17 cellular contexts compared by ENCODE assay signal in the genomic region with DNA sequence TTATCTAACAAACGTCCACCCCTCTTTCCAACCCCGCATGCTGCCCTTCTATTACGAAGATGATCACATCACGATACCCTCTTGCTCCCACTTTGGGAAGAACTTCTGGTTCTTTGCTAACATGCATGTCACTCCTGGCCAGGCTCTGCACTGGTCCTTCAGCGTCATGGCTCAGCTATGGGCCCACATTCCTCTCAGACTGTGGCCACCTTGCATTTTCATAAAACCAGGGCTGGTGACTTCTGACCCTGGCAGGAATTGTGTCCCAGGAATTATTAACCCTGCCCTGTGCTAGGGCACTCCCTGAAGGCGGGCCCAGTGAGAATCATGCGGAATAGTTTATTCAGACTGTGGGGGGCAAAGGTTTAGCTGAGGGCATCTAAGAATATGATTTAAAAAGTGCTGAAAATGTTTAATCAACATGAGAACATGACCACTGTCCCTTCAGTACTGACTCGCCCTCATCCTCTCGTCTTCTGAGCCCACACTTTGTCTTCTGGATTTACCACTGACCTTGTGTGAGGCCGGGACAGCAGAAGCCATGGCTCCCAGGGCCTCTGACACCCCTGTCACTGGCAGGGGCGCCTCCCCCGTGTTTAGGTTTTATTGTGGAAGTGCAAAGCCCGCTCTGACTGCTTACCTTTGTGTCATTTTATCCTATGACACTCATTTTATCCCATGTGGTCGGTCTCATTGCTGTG. TPM values are rescaled to one million over a fixed set of nuclear protein-coding genes. Genes with fewer than 3 reads are reported as not detected.
A peak's percentile ranks its signal among the peaks of the same experiment; 100 is the strongest.
DNase-seq lines count a peak whose midpoint lies in the region; ATAC-seq, FAIRE-seq and TF ChIP-seq lines count a peak whose summit lies in the region.
"Had no signal": no experiment of that assay in that cellular context is flagged by ENCODE, and none has a peak within 500 bp of the region (broad histone marks: within the 10 kb centered on the region; RNA-seq: fewer than 3 reads in every experiment).

No MANE protein-coding gene starts in this region.

- no peaks in the 10 kb centered on the region for H4K20me1 ChIP-seq in HepG2 (ENCODE audit: insufficient read depth, low read length)

- H3K27ac ChIP-seq in HepG2 (ENCODE audit: extremely low read length, insufficient read depth, low read length), result peak overlapping the region; percentile 83
- H3K27ac ChIP-seq in right lobe of liver, result no peak overlapping the region
- H3K27ac ChIP-seq in mesenchymal stem cell (ENCODE audit: low read length, poor library complexity, severe bottlenecking), result peak overlapping the region; percentile 99

- no peak overlapping the region for H3K23ac ChIP-seq in mesenchymal stem cell (ENCODE audit: low read length in 2 of 2)

- peak overlapping the region; percentile 71 for H3K27ac Mint-ChIP-seq in chondrocyte (ENCODE audit: unreplicated experiment)
- H3K27ac Mint-ChIP-seq in activated T-cell treated with anti-CD3 and anti-CD28 coated beads, Interleukin-2, amount 50 U/mL, for 24 hours, result no peak overlapping the region
- H3K27ac Mint-ChIP-seq: immature natural killer cell; T-helper 2 cell treated with Interferon-gamma antibody and Interleukin-4, amounts not matched to agents 5 μg/mL and 100 μg/mL, for 36 hours had no signal

- peak overlapping the region; percentile 86 for H2AK5ac ChIP-seq in mesenchymal stem cell (ENCODE audit: low read length, severe bottlenecking)

- ATAC-seq in HepG2, result peak; percentile 85
- ATAC-seq in right lobe of liver, result no peak
- ATAC-seq in HG03097 (IDR thresholded peaks at IDR 0.05; ENCODE audit: low FRiP score, unreplicated experiment), result no peak
- no peak for ATAC-seq in HG03045 (IDR thresholded peaks at IDR 0.05; ENCODE audit: unreplicated experiment)

- H3K9ac ChIP-seq in HepG2 (ENCODE audit: insufficient read depth, low read depth, low read length) (peak overlapping the region; percentile 80), mesenchymal stem cell (ENCODE audit: low read length) (peak overlapping the region; percentile 80)

- TF ChIP-seq EP300 in HepG2 (IDR thresholded peaks at IDR 0.05; ENCODE audit: low read depth in 2 of 2, low read length in 2 of 2) (no peak; a peak in 1 of 4 replicates), HepG2 (CRISPR knock-in tag; IDR thresholded peaks at IDR 0.05; ENCODE audit: borderline replicate concordance) (no peak)

- H3K9me3 ChIP-seq in HepG2 (ENCODE audit: low read length) (no peaks in the 10 kb centered on the region), right lobe of liver (peaks cover 0 to 4% (median 0%) of the 10 kb centered on the region in 4 donors), mesenchymal stem cell (ENCODE audit: control insufficient read depth, low read length) (peaks cover 26% of the 10 kb centered on the region)
- H3K9me3 ChIP-seq: gastrocnemius medialis had no signal

- TSS peak; percentile 97 for BruUV-seq in HepG2 (replicated peaks; lab: Mats Ljungman, UMichigan)

- CTCF ChIA-PET in HepG2 (lab: Yijun Ruan, JAX; ENCODE audit: low intra/inter-chr PET ratio, low total read pairs), result no interaction called here

- no peak overlapping the region for H2BK15ac ChIP-seq in mesenchymal stem cell (ENCODE audit: low read depth, poor library complexity, severe bottlenecking)

- peak overlapping the region; percentile 88 for H2BK5ac ChIP-seq in mesenchymal stem cell (ENCODE audit: low read depth, low read length, poor library complexity, severe bottlenecking)

- peaks cover 3% of the 10 kb centered on the region for H3K9me3 Mint-ChIP-seq in chondrocyte (ENCODE audit: low read depth)
- H3K9me3 Mint-ChIP-seq in activated T-cell treated with anti-CD3 and anti-CD28 coated beads, Interleukin-2, amount 50 U/mL, for 24 hours, result no peaks in the 10 kb centered on the region
- H3K9me3 Mint-ChIP-seq: immature natural killer cell; T-helper 2 cell treated with Interferon-gamma antibody and Interleukin-4, amounts not matched to agents 5 μg/mL and 100 μg/mL, for 36 hours had no signal

- H3K4me3 ChIP-seq in HepG2 (replicated peaks in 1 of 3; ENCODE audit: insufficient read depth in 1 of 3, low read depth in 2 of 3, low read length in 3 of 3), result peak overlapping the region; percentile 20 to 62 (median 27); a peak in 5 of 6 replicates
- no peak overlapping the region for H3K4me3 ChIP-seq in right lobe of liver
- no peak overlapping the region for H3K4me3 ChIP-seq in mesenchymal stem cell (ENCODE audit: insufficient read depth in 1 of 2, low read depth in 1 of 2, low read length in 2 of 2)
- H3K4me3 ChIP-seq: gastrocnemius medialis had no signal

- H2AFZ ChIP-seq in HepG2 (ENCODE audit: low read length) (peak overlapping the region; percentile 13), mesenchymal stem cell (ENCODE audit: low read depth, low read length) (no peak overlapping the region)

- no peak overlapping the region for H2BK120ac ChIP-seq in mesenchymal stem cell (ENCODE audit: low read depth, low read length)

- H3K79me2 ChIP-seq in HepG2 (ENCODE audit: insufficient read depth, low read length), result no peaks in the 10 kb centered on the region

- H3K79me1 ChIP-seq in mesenchymal stem cell (replicated peaks; ENCODE audit: low read length, poor library complexity, severe bottlenecking), result no peaks in the 10 kb centered on the region

- peak in 1 of 2 experiments; percentile 37; a peak in 3 of 4 replicates for TF ChIP-seq POLR2A in HepG2 (IDR thresholded peaks at IDR 0.05; ENCODE audit: insufficient read depth in 1 of 2, low read depth in 2 of 2, low read length in 2 of 2)
- TF ChIP-seq POLR2A in right lobe of liver (IDR thresholded peaks at IDR 0.05), result no peak

- H3K4me1 Mint-ChIP-seq in chondrocyte (ENCODE audit: low read depth), result peaks cover 38% of the 10 kb centered on the region
- H3K4me1 Mint-ChIP-seq in activated T-cell treated with anti-CD3 and anti-CD28 coated beads, Interleukin-2, amount 50 U/mL, for 24 hours (ENCODE audit: low read depth), result no peaks in the 10 kb centered on the region
- H3K4me1 Mint-ChIP-seq: immature natural killer cell had no signal

- intact Hi-C loops in HepG2 (cut with micrococcal nuclease; ENCODE audit: unreplicated experiment) (loop anchor here (2.0 kb wide), 1 partner anchor 509 kb away; no protein-coding TSS in a partner anchor), right lobe of liver (cut with DNase I) (no loop called here)

- H3K36me3 ChIP-seq in HepG2 (replicated peaks in 1 of 2; ENCODE audit: control insufficient read depth in 1 of 2, insufficient read depth in 2 of 2, low read length in 2 of 2) (no peaks in the 10 kb centered on the region), right lobe of liver (no peaks in the 10 kb centered on the region), mesenchymal stem cell (ENCODE audit: control insufficient read depth in 1 of 2, insufficient read depth in 2 of 2, low read depth in 1 of 2, low read length in 2 of 2) (no peaks in the 10 kb centered on the region)
- H3K36me3 ChIP-seq: gastrocnemius medialis had no signal

- peak overlapping the region; percentile 84 for H3K4me2 ChIP-seq in HepG2 (ENCODE audit: low read depth, low read length)
- H3K4me2 ChIP-seq in mesenchymal stem cell (ENCODE audit: low read length, poor library complexity, severe bottlenecking), result no peak overlapping the region

- POLR2A ChIA-PET in HepG2 (lab: Yijun Ruan, JAX), result interaction anchor here (1.1 to 1.2 kb wide), 2 partner anchors 17 to 28 kb away, joined by 3 read pairs; no protein-coding TSS in a partner anchor

- FAIRE-seq in HepG2 (lab: Jason Lieb, UNC), result no peak
- FAIRE-seq: bronchial epithelial cell had no signal

- TF ChIP-seq RAD21 in HepG2 (CRISPR knock-in tag; IDR thresholded peaks at IDR 0.05), result no peak

- H3K36me3 Mint-ChIP-seq in chondrocyte (ENCODE audit: low read depth), result no peaks in the 10 kb centered on the region
- H3K36me3 Mint-ChIP-seq in activated T-cell treated with anti-CD3 and anti-CD28 coated beads, Interleukin-2, amount 50 U/mL, for 24 hours (ENCODE audit: low read depth), result no peaks in the 10 kb centered on the region
- H3K36me3 Mint-ChIP-seq: immature natural killer cell had no signal

- no peak overlapping the region for H4K91ac ChIP-seq in mesenchymal stem cell (ENCODE audit: low read length)

- H3K4me3 Mint-ChIP-seq in chondrocyte (ENCODE audit: unreplicated experiment), result no peak overlapping the region
- H3K4me3 Mint-ChIP-seq in activated T-cell treated with anti-CD3 and anti-CD28 coated beads, Interleukin-2, amount 50 U/mL, for 24 hours, result no peak overlapping the region
- H3K4me3 Mint-ChIP-seq: immature natural killer cell; T-helper 2 cell treated with Interferon-gamma antibody and Interleukin-4, amounts not matched to agents 5 μg/mL and 100 μg/mL, for 36 hours had no signal

- H3K27me3 Mint-ChIP-seq in chondrocyte (ENCODE audit: low read depth), result no peaks in the 10 kb centered on the region
- peaks cover 16% of the 10 kb centered on the region for H3K27me3 Mint-ChIP-seq in activated T-cell treated with anti-CD3 and anti-CD28 coated beads, Interleukin-2, amount 50 U/mL, for 24 hours

- H3K4me1 ChIP-seq in HepG2 (ENCODE audit: insufficient read depth, low read length) (peaks cover 65% of the 10 kb centered on the region), right lobe of liver (no peaks in the 10 kb centered on the region), mesenchymal stem cell (ENCODE audit: control insufficient read depth, insufficient read depth, low read depth, low read length) (peaks cover 26% of the 10 kb centered on the region)
- H3K4me1 ChIP-seq: gastrocnemius medialis had no signal

- DNase-seq in HepG2 (ENCODE audit: low spot score) (peak; percentile 89), right lobe of liver (no peak), chondrocyte (ENCODE audit: low spot score) (no peak), mesenchymal stem cell (no peak), SHP77 treated with DMSO at 0.1 percent for 48 hours (lab: John Stamatoyannopoulos, UW) (no peak)
- no peak for DNase-seq in activated T-cell treated with anti-CD3 and anti-CD28 coated beads, Interleukin-2, amount 50 U/mL, for 24 hours
- DNase-seq: activated naive CD4-positive, alpha-beta T cell treated with anti-CD3 and anti-CD28 coated beads, Interleukin-2, amount 50 U/mL, for 16 hours; effector memory CD4-positive, alpha-beta T cell; immature natural killer cell; NCI-H1092 treated with DMSO at 0.1 percent for 48 hours; NCI-H82; stimulated activated CD4-positive, alpha-beta T cell treated with anti-CD3 and anti-CD28 coated beads, Interleukin-4, amount 100 ng/mL, for 24 hours had no signal

- H3K27me3 ChIP-seq in HepG2 (ENCODE audit: control insufficient read depth in 1 of 2, insufficient read depth in 2 of 2, low read length in 2 of 2) (no peaks in the 10 kb centered on the region), right lobe of liver (no peaks in the 10 kb centered on the region), mesenchymal stem cell (ENCODE audit: control insufficient read depth in 1 of 2, insufficient read depth in 1 of 2, low read length in 2 of 2) (no peaks in the 10 kb centered on the region)
- H3K27me3 ChIP-seq: gastrocnemius medialis had no signal

- no peak overlapping the region for H3K14ac ChIP-seq in mesenchymal stem cell (ENCODE audit: low read length in 2 of 2)

- in situ Hi-C loops in HepG2 (cut with HindIII; ENCODE audit: extremely low pct_ligation_motif_present, low pct_unique_long_range_greater_than_20kb), result no loop called here

- H3K4ac ChIP-seq in mesenchymal stem cell (ENCODE audit: low read depth in 1 of 2, low read length in 2 of 2), result no peak overlapping the region

- H2BK12ac ChIP-seq in mesenchymal stem cell (ENCODE audit: low read length in 2 of 2), result no peak overlapping the region

- WGBS in HepG2 (ENCODE audit: low lambda C conversion rate), result 37% methylated on average over 14 of the region's 14 CpGs
- 47% methylated on average over 12 of the region's 14 CpGs for WGBS in right lobe of liver (ENCODE audit: insufficient coverage, low coverage, low lambda C conversion rate, missing lambda C conversion rate)
- 85% methylated on average over 12 of the region's 14 CpGs for WGBS in mesenchymal stem cell

- no peak for TF ChIP-seq CTCF in HepG2 (CRISPR knock-in tag; IDR thresholded peaks at IDR 0.05)
- no peak for TF ChIP-seq CTCF in right lobe of liver (IDR thresholded peaks at IDR 0.05)
- no peak for TF ChIP-seq CTCF in chondrocyte (IDR thresholded peaks at IDR 0.05)

- peak overlapping the region; percentile 17 for H4K8ac ChIP-seq in mesenchymal stem cell (ENCODE audit: low read length)

- no peak overlapping the region for H3K18ac ChIP-seq in mesenchymal stem cell (ENCODE audit: low read depth in 1 of 2, low read length in 2 of 2)

RNA-seq across cellular contexts. Expression of gene THBS2, which starts 38.1 kb away (rescaled TPM):
- total RNA-seq in HepG2 (2016; rRNA removed; fragmentation: Illumina TruSeq; extraction: Trizol) (0.08 and 0.15 TPM in 2 replicates), right lobe of liver (10 to 100 TPM in 1 of 6 experiments, 1 to 10 TPM in 5; 2.7 to 28.7 (median 7.8) TPM), chondrocyte (1,244 to 1,906 TPM (median 1,285 TPM) in 3 replicates)
- not detected in 2 replicates for total RNA-seq in HepG2 (2016; cell fraction: cytosol; rRNA removed; fragmentation: Illumina TruSeq; extraction: Trizol; ENCODE audit: low read depth)
- total RNA-seq in HepG2 (2016; cell fraction: insoluble cytoplasmic fraction; rRNA removed; fragmentation: Illumina TruSeq; extraction: Trizol), result 0.10 and 0.30 TPM in 2 replicates
- 0.31 TPM in 1 of 2 replicates, not detected in the other for total RNA-seq in HepG2 (2016; cell fraction: membrane; rRNA removed; fragmentation: Illumina TruSeq; extraction: Trizol)
- 0.31 and 0.41 TPM in 2 replicates for total RNA-seq in HepG2 (2016; cell fraction: nucleus; rRNA removed; fragmentation: Illumina TruSeq; extraction: Trizol)
- 0.12 and 0.26 TPM in 2 replicates for polyA plus RNA-seq in HepG2 (2011; rRNA removed)
- polyA plus RNA-seq in HepG2 (2011; cell fraction: cytosol; rRNA removed), result 0.05 and 0.24 TPM in 2 replicates
- 0.28 and 0.40 TPM in 2 replicates for polyA plus RNA-seq in HepG2 (2011; cell fraction: nucleus; rRNA removed)
- 0.05 and 0.27 TPM in 2 replicates for polyA plus RNA-seq in HepG2 (2012)
- polyA plus RNA-seq in HepG2 (2016; cell fraction: cytosol; fragmentation: Illumina TruSeq; extraction: Trizol; ENCODE audit: low read depth), result 0.05 TPM in 1 of 2 replicates, not detected in the other
- polyA plus RNA-seq in HepG2 (2016; cell fraction: insoluble cytoplasmic fraction; fragmentation: Illumina TruSeq; extraction: Trizol; ENCODE audit: low read depth), result not detected in 2 replicates
- polyA plus RNA-seq in HepG2 (2016; cell fraction: membrane; fragmentation: Illumina TruSeq; extraction: Trizol; ENCODE audit: low read depth), result not detected in 2 replicates
- polyA plus RNA-seq in HepG2 (2016; cell fraction: nucleus; fragmentation: Illumina TruSeq; extraction: Trizol; ENCODE audit: insufficient read depth, low read depth), result 0.48 and 1.0 TPM in 2 replicates
- 0.75 and 0.82 TPM in 2 replicates for polyA minus RNA-seq in HepG2 (2011; rRNA and poly(A)+ RNA removed; ENCODE audit: low replicate concordance)
- 0.20 TPM in 1 of 2 replicates, not detected in the other for polyA minus RNA-seq in HepG2 (2011; cell fraction: cytosol; rRNA and poly(A)+ RNA removed)
- 0.13 and 0.75 TPM in 2 replicates for polyA minus RNA-seq in HepG2 (2011; cell fraction: nucleus; rRNA and poly(A)+ RNA removed)
- polyA plus RNA-seq in mesenchymal stem cell (2013, experiment 1 of 2), result 1.1 TPM
- 1.2 TPM for polyA plus RNA-seq in mesenchymal stem cell (2013, experiment 2 of 2)

Comparison
In these comparisons a context has a peak if more than half of its experiments do, and no peak if none do; other contexts are left out.
1. H3K27ac ChIP-seq: peak in HepG2 (single experiment) and mesenchymal stem cell (single experiment); none in right lobe of liver (0 of 3).
2. H3K4me3 ChIP-seq: peak in HepG2 (3 of 3); none in right lobe of liver (0 of 3) and mesenchymal stem cell (0 of 2).
3. RNA of gene THBS2, which starts 38.1 kb away (total RNA-seq): 1,244 to 1,906 TPM in chondrocyte; 2.7 to 28.7 TPM in right lobe of liver and 0.08 to 0.41 TPM in HepG2; every median in the first group is over 10 times any median in the second.